Comparison of ENCODE assay signal across 8 cellular contexts in the genomic region with DNA sequence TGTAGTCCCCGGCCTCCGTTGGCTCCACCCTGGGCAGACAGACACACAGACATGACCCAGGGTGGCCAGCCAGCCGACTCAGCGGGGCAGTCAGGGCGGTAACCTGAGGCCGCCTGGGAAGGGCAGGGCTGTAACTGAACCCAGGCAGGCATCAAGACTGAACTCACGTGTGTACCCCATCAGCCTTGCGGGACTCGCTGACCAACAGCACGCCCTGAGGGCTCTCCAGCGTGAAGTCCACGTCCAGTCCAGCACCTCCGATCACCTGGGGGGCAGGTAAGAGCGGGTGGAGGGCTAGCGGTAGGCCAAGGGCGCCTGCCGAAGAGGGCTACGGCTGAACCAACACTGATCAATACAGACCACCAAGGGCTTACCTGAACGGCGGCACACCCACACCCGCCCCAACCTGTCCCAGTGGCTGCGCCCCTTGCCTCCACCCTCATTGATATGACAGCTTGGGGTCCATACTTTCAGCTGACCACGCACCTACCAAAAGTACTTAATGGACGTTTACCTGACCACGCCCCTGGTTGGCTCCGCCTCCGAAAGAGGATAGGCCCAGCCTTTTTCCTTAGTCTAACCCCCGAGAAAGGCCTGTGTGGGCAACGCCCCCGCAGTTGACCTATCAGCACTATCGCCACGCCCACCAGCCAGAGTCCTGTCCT. TPM values are rescaled to one million over a fixed set of nuclear protein-coding genes. Genes with fewer than 3 reads are reported as not detected.
DNase-seq lines count a peak whose midpoint lies in the region; ATAC-seq, FAIRE-seq and TF ChIP-seq lines count a peak whose summit lies in the region.

No MANE protein-coding gene starts in this region.

- SMC1A ChIA-PET in GM12878 (lab: Charles Lee; ENCODE audit: uncharacterized antibody, unreplicated experiment) = interaction anchor here (0.5 to 2.8 kb wide), 14 partner anchors 8 to 134 kb away, joined by 3 to 24 read pairs (median 6); a partner anchor contains a TSS

- H4K20me1 ChIP-seq in GM12878 (ENCODE audit: control insufficient read depth, insufficient read depth) = peaks cover 3% of the 10 kb centered on the region; the same call in 1 of the 2 replicates

- in situ Hi-C loops in GM12878 (cut with MboI) = no loop called here

- H3K36me3 ChIP-seq in GM12878 (ENCODE audit: control insufficient read depth in 2 of 2, insufficient read depth in 2 of 2, low read length in 1 of 2) = peaks cover 4 to 12% of the 10 kb centered on the region in 2 experiments; a peak in 3 of 4 replicates

- peaks cover 5% of the 10 kb centered on the region; the same call in 2 of the 3 replicates for H3K9me3 ChIP-seq in GM12878 (replicated peaks; ENCODE audit: control insufficient read depth, insufficient read depth, low read length)

- POLR2A ChIA-PET in GM12878 (lab: Charles Lee) = interaction anchor here (0.6 to 1.6 kb wide), 13 partner anchors 10 to 544 kb away, joined by 3 to 10 read pairs (median 4); a partner anchor contains a TSS

- peak overlapping the region; percentile 72 for H3K4me2 ChIP-seq in GM12878 (ENCODE audit: control insufficient read depth, insufficient read depth)

- no peaks in the 10 kb centered on the region; the same call in 1 of the 2 replicates for H3K79me2 ChIP-seq in GM12878 (ENCODE audit: control insufficient read depth, insufficient read depth, low read length)

- no peak for TF ChIP-seq EP300 in GM12878 (IDR thresholded peaks at IDR 0.05; ENCODE audit: borderline replicate concordance in 1 of 2, control insufficient read depth in 1 of 2, low read depth in 2 of 2, low read length in 2 of 2)

- no peak overlapping the region for H2AFZ ChIP-seq in GM12878 (ENCODE audit: control insufficient read depth, low read depth, low read length)

- ATAC-seq in HG02623 (IDR thresholded peaks at IDR 0.05; ENCODE audit: unreplicated experiment) = peak; percentile 9
- ATAC-seq in GM12878 = no peak

- CTCF ChIA-PET in GM12878 (lab: Yijun Ruan, JAX) = interaction anchor here (1.1 to 3.6 kb wide), 12 partner anchors 9 to 200 kb away, joined by 4 to 68 read pairs (median 6); a partner anchor contains a TSS

- TF ChIP-seq POLR2A in GM12878 (IDR thresholded peaks at IDR 0.05; ENCODE audit: low read depth, low read length) = peak; percentile 49; the same call in 1 of the 2 replicates

- TF ChIP-seq RAD21 in GM12878 (IDR thresholded peaks at IDR 0.05; ENCODE audit: insufficient read depth, low read depth, low read length) = no peak

- H3K9ac ChIP-seq in GM12878 (ENCODE audit: control insufficient read depth, insufficient read depth, low read length) = no peak overlapping the region

- 64% methylated on average over 30 of the region's 32 CpGs for WGBS in GM12878 (ENCODE audit: insufficient coverage, insufficient replicate concordance, low lambda C conversion rate, missing lambda C conversion rate)

- H3K27ac ChIP-seq in GM12878 (ENCODE audit: control insufficient read depth, insufficient read depth) (no peak overlapping the region), temporal lobe (ENCODE audit: low read depth, low read length) (peak overlapping the region; percentile 98)

- intact Hi-C loops in GM12878 (cut with micrococcal nuclease; ENCODE audit: unreplicated experiment) = no loop called here

- no peaks in the 10 kb centered on the region for H3K27me3 ChIP-seq in GM12878 (replicated peaks in 1 of 2; ENCODE audit: control insufficient read depth in 2 of 2, insufficient read depth in 2 of 2, low read length in 1 of 2)

- peaks cover 12% of the 10 kb centered on the region for H3K4me1 ChIP-seq in GM12878 (ENCODE audit: control insufficient read depth, insufficient read depth, low read length)

- no peak for FAIRE-seq in GM12878 (lab: Jason Lieb, UNC)

- TSS peak; percentile 75 for BruUV-seq in GM12878 (replicated peaks; lab: Mats Ljungman, UMichigan)

- H3K4me3 ChIP-seq in AG10803 (ENCODE audit: low read length) (peak overlapping the region; percentile 59), GM12878 (peak overlapping the region; percentile 78; the same call in 1 of the 2 replicates)

- RAD21 ChIA-PET in GM12878 (lab: Charles Lee; ENCODE audit: unreplicated experiment) = interaction anchor here (0.9 to 2.0 kb wide), 9 partner anchors 30 to 201 kb away, joined by 4 to 41 read pairs (median 6); a partner anchor contains a TSS

- TF ChIP-seq CTCF in AG10803 (conservative IDR thresholded peaks at IDR 0.05; ENCODE audit: low read length) (no peak), GM12878 (IDR thresholded peaks at IDR 0.05 in 2 of 3, conservative IDR thresholded peaks at IDR 0.05 in 1 of 3; ENCODE audit: control insufficient read depth in 2 of 3, extremely low read depth in 1 of 3, insufficient read depth in 1 of 3, low read depth in 3 of 3, low read length in 3 of 3) (no peak)

- DNase-seq in AG10803 (ENCODE audit: low read depth) (no peak), GM12878 (ENCODE audit: low read depth, low spot score) (no peak), kidney tubule cell (ENCODE audit: low spot score) (peak; percentile 38), NCI-H2196 treated with DMSO at 0.1 percent for 48 hours (lab: John Stamatoyannopoulos, UW; ENCODE audit: unreplicated experiment) (no peak), T-helper 9 cell (no peak)
- DNase-seq in NK-92 treated with Interleukin-12 subunit alpha and Interleukin-12 subunit beta, amount 100 ng/mL, for 24 hours (lab: John Stamatoyannopoulos, UW) = no peak

TF ChIP-seq in GM12878, 131 proteins besides CTCF, POLR2A, EP300 and RAD21 (continues in another document):
- TF ChIP-seq WRNIP1 (IDR thresholded peaks at IDR 0.05; ENCODE audit: borderline replicate concordance, low read depth, low read length) = no peak

RNA-seq across cellular contexts. Expression of a gene that starts 0.8 kb away (rescaled TPM):
- total RNA-seq in GM12878 (2013; cell fraction: nucleolus; rRNA removed) = 9.3 and 10.1 TPM in 2 replicates
- total RNA-seq in GM12878 (2014; rRNA removed) (14.9 TPM in 2 replicates), GM12878 (2014; rRNA removed; fragmentation: Illumina TruSeq; extraction: Trizol) (9.1 and 9.2 TPM in 2 replicates), GM12878 (2021) (15.7 and 15.8 TPM in 2 replicates), temporal lobe (8.1 TPM)
- polyA plus RNA-seq in GM12878 (2011; ENCODE audit: low read depth) = 6.3 TPM
- polyA plus RNA-seq in GM12878 (2011; rRNA removed) (11.2 and 15.7 TPM in 2 replicates), GM12878 (2014; fragmentation: Illumina TruSeq; extraction: Trizol) (2.6 and 4.1 TPM in 2 replicates), GM12878 (2014; fragmentation: Nextera tagmentation; extraction: Ambion mirVana) (1 to 10 TPM in 1 of 2 experiments, under 1 TPM in 1; 0.60 to 2.8 TPM), GM12878 (2014; rRNA removed) (9.8 and 12.2 TPM in 2 replicates), GM12878 (2016; fragmentation: Nextera tagmentation; extraction: Ambion mirVana) (10 to 100 TPM; 22.9 to 23.1 TPM)
- 18.3 and 28.8 TPM in 2 replicates for polyA plus RNA-seq in GM12878 (2011; cell fraction: cytosol; rRNA removed)
- 9.0 and 9.9 TPM in 2 replicates for polyA plus RNA-seq in GM12878 (2011; cell fraction: nucleus; rRNA removed)
- 14.9 and 17.2 TPM in 2 replicates for polyA plus RNA-seq in GM12878 (2012)
- 11.2 and 11.6 TPM in 2 replicates for polyA minus RNA-seq in GM12878 (2011; rRNA and poly(A)+ RNA removed)
- polyA minus RNA-seq in GM12878 (2011; cell fraction: cytosol; rRNA and poly(A)+ RNA removed) = 5.0 and 8.6 TPM in 2 replicates
- 2.4 and 2.7 TPM in 2 replicates for polyA minus RNA-seq in GM12878 (2011; cell fraction: nucleus; rRNA and poly(A)+ RNA removed)

RNA-seq across cellular contexts. Expression of a gene that starts 13.0 kb away (rescaled TPM):
- 12.2 and 13.1 TPM in 2 replicates for total RNA-seq in GM12878 (2013; cell fraction: nucleolus; rRNA removed)
- total RNA-seq in GM12878 (2014; rRNA removed) = 6.5 and 6.9 TPM in 2 replicates
- total RNA-seq in GM12878 (2014; rRNA removed; fragmentation: Illumina TruSeq; extraction: Trizol) = 7.5 and 7.6 TPM in 2 replicates
- 5.3 and 6.5 TPM in 2 replicates for total RNA-seq in GM12878 (2021)
- 3.5 TPM for polyA plus RNA-seq in GM12878 (2011; ENCODE audit: low read depth)
- 1.8 and 3.0 TPM in 2 replicates for polyA plus RNA-seq in GM12878 (2011; rRNA removed)
- 4.1 and 4.6 TPM in 2 replicates for polyA plus RNA-seq in GM12878 (2011; cell fraction: cytosol; rRNA removed)
- polyA plus RNA-seq in GM12878 (2011; cell fraction: nucleus; rRNA removed) = 2.1 and 2.7 TPM in 2 replicates
- polyA plus RNA-seq in GM12878 (2012) = 5.8 and 7.9 TPM in 2 replicates
- 2.4 and 6.0 TPM in 2 replicates for polyA plus RNA-seq in GM12878 (2014; fragmentation: Illumina TruSeq; extraction: Trizol)
- polyA plus RNA-seq in GM12878 (2014; fragmentation: Nextera tagmentation; extraction: Ambion mirVana) = 1 to 10 TPM; 2.6 to 4.8 TPM
- 6.3 and 6.7 TPM in 2 replicates for polyA plus RNA-seq in GM12878 (2014; rRNA removed)
- polyA plus RNA-seq in GM12878 (2016; fragmentation: Nextera tagmentation; extraction: Ambion mirVana) = 1 to 10 TPM; 4.2 to 4.8 TPM
- 1.5 and 2.5 TPM in 2 replicates for polyA minus RNA-seq in GM12878 (2011; rRNA and poly(A)+ RNA removed)
- polyA minus RNA-seq in GM12878 (2011; cell fraction: cytosol; rRNA and poly(A)+ RNA removed) = 1.2 and 1.6 TPM in 2 replicates
- polyA minus RNA-seq in GM12878 (2011; cell fraction: nucleus; rRNA and poly(A)+ RNA removed) = 0.60 and 1.6 TPM in 2 replicates
- total RNA-seq in temporal lobe = not detected

RNA-seq across cellular contexts. Expression of a gene that starts 36.1 kb away (rescaled TPM):
- 38.1 and 42.1 TPM in 2 replicates for total RNA-seq in GM12878 (2013; cell fraction: nucleolus; rRNA removed)
- total RNA-seq in GM12878 (2014; rRNA removed) = 44.0 and 56.8 TPM in 2 replicates
- total RNA-seq in GM12878 (2014; rRNA removed; fragmentation: Illumina TruSeq; extraction: Trizol) = 26.8 and 30.9 TPM in 2 replicates
- 115 and 116 TPM in 2 replicates for total RNA-seq in GM12878 (2021)
- 22.4 TPM for polyA plus RNA-seq in GM12878 (2011; ENCODE audit: low read depth)
- polyA plus RNA-seq in GM12878 (2011; rRNA removed) = 17.7 and 48.6 TPM in 2 replicates
- 50.4 and 74.2 TPM in 2 replicates for polyA plus RNA-seq in GM12878 (2011; cell fraction: cytosol; rRNA removed)
- polyA plus RNA-seq in GM12878 (2011; cell fraction: nucleus; rRNA removed) = 121 and 141 TPM in 2 replicates
- polyA plus RNA-seq in GM12878 (2012) = 55.3 and 65.7 TPM in 2 replicates
- polyA plus RNA-seq in GM12878 (2014; fragmentation: Illumina TruSeq; extraction: Trizol) = 33.0 and 63.5 TPM in 2 replicates
- polyA plus RNA-seq in GM12878 (2014; fragmentation: Nextera tagmentation; extraction: Ambion mirVana) = under 1 TPM; 0.45 to 0.49 TPM
- polyA plus RNA-seq in GM12878 (2014; rRNA removed) = 95.6 and 113 TPM in 2 replicates
- 10 to 100 TPM; 10.1 to 12.0 TPM for polyA plus RNA-seq in GM12878 (2016; fragmentation: Nextera tagmentation; extraction: Ambion mirVana)
- 35.9 and 56.0 TPM in 2 replicates for polyA minus RNA-seq in GM12878 (2011; rRNA and poly(A)+ RNA removed)
- 29.0 and 34.2 TPM in 2 replicates for polyA minus RNA-seq in GM12878 (2011; cell fraction: cytosol; rRNA and poly(A)+ RNA removed)
- polyA minus RNA-seq in GM12878 (2011; cell fraction: nucleus; rRNA and poly(A)+ RNA removed) = 15.0 and 29.0 TPM in 2 replicates
- total RNA-seq in temporal lobe = 17.9 TPM
